Comparison of ENCODE assay signal across 37 cellular contexts in genomic region chr9:130418776-130419175, GRCh38.
"Had no signal": no experiment of that assay in that cellular context is flagged by ENCODE, and none has a peak within 500 bp of the region (broad histone marks: within the 10 kb centered on the region; RNA-seq: fewer than 3 reads in every experiment).

No MANE protein-coding gene starts in this region.

- H3K36me3 ChIP-seq: ascending aorta, cardiac muscle cell, WERI-Rb-1 had no signal

- ATAC-seq: activated CD4-positive, alpha-beta T cell treated with anti-CD3 and anti-CD28 coated beads for 36 hours; activated CD4-positive, CD25-positive, alpha-beta regulatory T cell treated with anti-CD3 and anti-CD28 coated beads, Interleukin-2, amount 50 U/mL, for 24 hours; activated CD8-positive, alpha-beta memory T cell treated with anti-CD3 and anti-CD28 coated beads, Interleukin-2, amount 10 ng/mL, durations not matched to agents 7 days and 5 days; activated CD8-positive, alpha-beta T cell treated with anti-CD3 and anti-CD28 coated beads, Interleukin-2, amount 10 ng/mL, durations not matched to agents 7 days and 5 days; activated naive CD8-positive, alpha-beta T cell treated with anti-CD3 and anti-CD28 coated beads, Interleukin-2, amount 50 U/mL, for 24 hours; WTC11 had no signal

- H3K9me3 Mint-ChIP-seq: activated CD4-positive, alpha-beta memory T cell treated with anti-CD3 and anti-CD28 coated beads, Interleukin-2, amount 10 ng/mL, durations not matched to agents 7 days and 5 days; activated CD4-positive, alpha-beta T cell treated with anti-CD3 and anti-CD28 coated beads, Interleukin-2, amount 10 ng/mL, durations not matched to agents 7 days and 5 days; activated naive CD4-positive, alpha-beta T cell treated with anti-CD3 and anti-CD28 coated beads, Interleukin-2, amount 10 ng/mL, durations not matched to agents 7 days and 5 days; activated naive CD4-positive, alpha-beta T cell treated with anti-CD3 and anti-CD28 coated beads, Interleukin-2, amount 50 U/mL, for 24 hours; activated naive CD8-positive, alpha-beta T cell treated with anti-CD3 and anti-CD28 coated beads, Interleukin-2, amount 10 ng/mL, durations not matched to agents 7 days and 5 days; activated naive CD8-positive, alpha-beta T cell treated with anti-CD3 and anti-CD28 coated beads, Interleukin-2, amount 50 U/mL, for 24 hours; activated T-cell treated with anti-CD3 and anti-CD28 coated beads, Interleukin-2, amount 50 U/mL, for 24 hours; activated T-helper 2 cell treated with anti-CD3 and anti-CD28 coated beads, Interferon-gamma antibody, Interleukin-2, Interleukin-4, amounts not matched to agents 10 μg/mL and 5 μg/mL and 100 μg/mL, durations not matched to agents 14 hours and 24 hours and 36 hours; central memory CD8-positive, alpha-beta T cell; T-helper 1 cell treated with Interleukin-12 subunit alpha and Interleukin-12 subunit beta and Interleukin-4 antibody, amounts not matched to agents 30 μg/mL and 1 μg/mL, for 36 hours; T-helper 2 cell treated with Interferon-gamma antibody and Interleukin-4, amounts not matched to agents 5 μg/mL and 100 μg/mL, for 36 hours had no signal

- H3K36me3 Mint-ChIP-seq: activated CD8-positive, alpha-beta memory T cell treated with anti-CD3 and anti-CD28 coated beads, Interleukin-2, amount 10 ng/mL, durations not matched to agents 7 days and 5 days; activated naive CD4-positive, alpha-beta T cell treated with anti-CD3 and anti-CD28 coated beads, Interleukin-2, amount 10 ng/mL, durations not matched to agents 7 days and 5 days; activated naive CD4-positive, alpha-beta T cell treated with anti-CD3 and anti-CD28 coated beads, Interleukin-2, amount 50 U/mL, for 24 hours; activated naive CD8-positive, alpha-beta T cell; activated naive CD8-positive, alpha-beta T cell treated with anti-CD3 and anti-CD28 coated beads, Interleukin-2, amount 10 ng/mL, durations not matched to agents 7 days and 5 days; brain had no signal

- H3K9me3 ChIP-seq: ascending aorta had no signal

- H3K27ac Mint-ChIP-seq: activated CD4-positive, alpha-beta memory T cell treated with anti-CD3 and anti-CD28 coated beads, Interleukin-2, amount 10 ng/mL, durations not matched to agents 7 days and 5 days; activated CD4-positive, alpha-beta T cell treated with anti-CD3 and anti-CD28 coated beads for 36 hours; activated CD4-positive, alpha-beta T cell treated with anti-CD3 and anti-CD28 coated beads, Interleukin-2, amount 10 ng/mL, durations not matched to agents 7 days and 5 days; activated CD8-positive, alpha-beta memory T cell treated with anti-CD3 and anti-CD28 coated beads, Interleukin-2, amount 10 ng/mL, durations not matched to agents 7 days and 5 days; activated CD8-positive, alpha-beta T cell treated with anti-CD3 and anti-CD28 coated beads, Interleukin-2, amount 10 ng/mL, durations not matched to agents 7 days and 5 days; activated naive CD4-positive, alpha-beta T cell treated with anti-CD3 and anti-CD28 coated beads, Interleukin-2, amount 10 ng/mL, durations not matched to agents 7 days and 5 days; activated naive CD4-positive, alpha-beta T cell treated with anti-CD3 and anti-CD28 coated beads, Interleukin-2, amount 50 U/mL, for 24 hours; activated naive CD8-positive, alpha-beta T cell; activated naive CD8-positive, alpha-beta T cell treated with anti-CD3 and anti-CD28 coated beads, Interleukin-2, amount 10 ng/mL, durations not matched to agents 7 days and 5 days; activated naive CD8-positive, alpha-beta T cell treated with anti-CD3 and anti-CD28 coated beads, Interleukin-2, amount 50 U/mL, for 24 hours; activated T-cell treated with anti-CD3 and anti-CD28 coated beads, Interleukin-2, amount 50 U/mL, for 24 hours; activated T-helper 2 cell treated with anti-CD3 and anti-CD28 coated beads, Interferon-gamma antibody, Interleukin-2, Interleukin-4, amounts not matched to agents 10 μg/mL and 5 μg/mL and 100 μg/mL, durations not matched to agents 14 hours and 24 hours and 36 hours; brain; T-helper 1 cell treated with Interleukin-12 subunit alpha and Interleukin-12 subunit beta and Interleukin-4 antibody, amounts not matched to agents 30 μg/mL and 1 μg/mL, for 36 hours; T-helper 2 cell treated with Interferon-gamma antibody and Interleukin-4, amounts not matched to agents 5 μg/mL and 100 μg/mL, for 36 hours; WTC11 had no signal

- H3K27me3 ChIP-seq: ascending aorta, cardiac muscle cell had no signal

- DNase-seq: activated CD4-positive, alpha-beta memory T cell treated with anti-CD3 and anti-CD28 coated beads, Interleukin-2, amount 10 ng/mL, durations not matched to agents 7 days and 5 days; activated CD4-positive, alpha-beta T cell treated with anti-CD3 and anti-CD28 coated beads for 1 hour; activated CD4-positive, alpha-beta T cell treated with anti-CD3 and anti-CD28 coated beads for 36 hours; activated CD4-positive, alpha-beta T cell treated with anti-CD3 and anti-CD28 coated beads for 48 hours; activated CD4-positive, alpha-beta T cell treated with anti-CD3 and anti-CD28 coated beads, Interleukin-2, amount 10 ng/mL, durations not matched to agents 7 days and 5 days; activated CD4-positive, alpha-beta T cell treated with anti-CD3 and anti-CD28 coated beads, Interleukin-2, amount 50 U/mL, for 48 hours; activated CD4-positive, CD25-positive, alpha-beta regulatory T cell; activated CD8-positive, alpha-beta memory T cell treated with anti-CD3 and anti-CD28 coated beads for 24 hours; activated CD8-positive, alpha-beta memory T cell treated with anti-CD3 and anti-CD28 coated beads, Interleukin-2, amount 10 ng/mL, durations not matched to agents 7 days and 5 days; activated CD8-positive, alpha-beta memory T cell treated with anti-CD3 and anti-CD28 coated beads, Interleukin-2, amount 50 U/mL, for 48 hours; activated CD8-positive, alpha-beta T cell treated with anti-CD3 and anti-CD28 coated beads, Interleukin-2, amount 10 ng/mL, durations not matched to agents 7 days and 5 days; activated effector memory CD4-positive, alpha-beta T cell treated with Interleukin-2 at 50 U/mL for 16 hours; activated gamma-delta T cell; activated naive CD4-positive, alpha-beta T cell treated with anti-CD3 and anti-CD28 coated beads, Interleukin-2, amount 10 ng/mL, durations not matched to agents 7 days and 5 days; activated naive CD4-positive, alpha-beta T cell treated with Interleukin-2 at 50 U/mL for 16 hours; activated naive CD8-positive, alpha-beta T cell treated with anti-CD3 and anti-CD28 coated beads, Interleukin-2, amount 10 ng/mL, durations not matched to agents 7 days and 5 days; activated naive CD8-positive, alpha-beta T cell treated with anti-CD3 and anti-CD28 coated beads, Interleukin-2, amount 50 U/mL, for 24 hours; activated T-cell treated with anti-CD3 and anti-CD28 coated beads, Interleukin-2, amount 50 U/mL, for 24 hours; activated T-cell treated with anti-CD3 and anti-CD28 coated beads, Interleukin-2, amount 50 U/mL, for 48 hours; amygdala; anterior cingulate cortex; caudate nucleus; cerebellar nuclear complex; T-helper 2 cell; T-helper 9 cell; WERI-Rb-1 had no signal

- H3K4me1 ChIP-seq: ascending aorta had no signal

- H3K4me3 ChIP-seq: ascending aorta, cardiac muscle cell had no signal

- H3K4me1 Mint-ChIP-seq: activated CD4-positive, alpha-beta memory T cell treated with anti-CD3 and anti-CD28 coated beads, Interleukin-2, amount 10 ng/mL, durations not matched to agents 7 days and 5 days; activated CD4-positive, alpha-beta T cell treated with anti-CD3 and anti-CD28 coated beads for 36 hours; activated CD4-positive, alpha-beta T cell treated with anti-CD3 and anti-CD28 coated beads, Interleukin-2, amount 10 ng/mL, durations not matched to agents 7 days and 5 days; activated CD8-positive, alpha-beta memory T cell treated with anti-CD3 and anti-CD28 coated beads, Interleukin-2, amount 10 ng/mL, durations not matched to agents 7 days and 5 days; activated naive CD4-positive, alpha-beta T cell treated with anti-CD3 and anti-CD28 coated beads, Interleukin-2, amount 10 ng/mL, durations not matched to agents 7 days and 5 days; activated naive CD4-positive, alpha-beta T cell treated with anti-CD3 and anti-CD28 coated beads, Interleukin-2, amount 50 U/mL, for 24 hours; activated naive CD8-positive, alpha-beta T cell treated with anti-CD3 and anti-CD28 coated beads, Interleukin-2, amount 10 ng/mL, durations not matched to agents 7 days and 5 days; activated naive CD8-positive, alpha-beta T cell treated with anti-CD3 and anti-CD28 coated beads, Interleukin-2, amount 50 U/mL, for 24 hours; central memory CD8-positive, alpha-beta T cell had no signal

- H3K27ac ChIP-seq: ascending aorta, cardiac muscle cell, WERI-Rb-1 had no signal

- H3K4me3 Mint-ChIP-seq: activated CD4-positive, alpha-beta memory T cell treated with anti-CD3 and anti-CD28 coated beads, Interleukin-2, amount 10 ng/mL, durations not matched to agents 7 days and 5 days; activated CD4-positive, alpha-beta T cell treated with anti-CD3 and anti-CD28 coated beads for 36 hours; activated CD4-positive, alpha-beta T cell treated with anti-CD3 and anti-CD28 coated beads, Interleukin-2, amount 10 ng/mL, durations not matched to agents 7 days and 5 days; activated CD8-positive, alpha-beta memory T cell treated with anti-CD3 and anti-CD28 coated beads, Interleukin-2, amount 10 ng/mL, durations not matched to agents 7 days and 5 days; activated CD8-positive, alpha-beta T cell treated with anti-CD3 and anti-CD28 coated beads, Interleukin-2, amount 10 ng/mL, durations not matched to agents 7 days and 5 days; activated naive CD4-positive, alpha-beta T cell treated with anti-CD3 and anti-CD28 coated beads, Interleukin-2, amount 10 ng/mL, durations not matched to agents 7 days and 5 days; activated naive CD4-positive, alpha-beta T cell treated with anti-CD3 and anti-CD28 coated beads, Interleukin-2, amount 50 U/mL, for 24 hours; activated naive CD8-positive, alpha-beta T cell; activated naive CD8-positive, alpha-beta T cell treated with anti-CD3 and anti-CD28 coated beads, Interleukin-2, amount 10 ng/mL, durations not matched to agents 7 days and 5 days; activated naive CD8-positive, alpha-beta T cell treated with anti-CD3 and anti-CD28 coated beads, Interleukin-2, amount 50 U/mL, for 24 hours; activated T-cell treated with anti-CD3 and anti-CD28 coated beads, Interleukin-2, amount 50 U/mL, for 24 hours; brain; central memory CD8-positive, alpha-beta T cell; T-helper 1 cell treated with Interleukin-12 subunit alpha and Interleukin-12 subunit beta and Interleukin-4 antibody, amounts not matched to agents 30 μg/mL and 1 μg/mL, for 36 hours; T-helper 2 cell treated with Interferon-gamma antibody and Interleukin-4, amounts not matched to agents 5 μg/mL and 100 μg/mL, for 36 hours; WTC11 had no signal

- H3K27me3 Mint-ChIP-seq: activated CD4-positive, alpha-beta T cell treated with anti-CD3 and anti-CD28 coated beads, Interleukin-2, amount 10 ng/mL, durations not matched to agents 7 days and 5 days had no signal
